Comparison of ENCODE assay signal across 8 cellular contexts in the genomic region with DNA sequence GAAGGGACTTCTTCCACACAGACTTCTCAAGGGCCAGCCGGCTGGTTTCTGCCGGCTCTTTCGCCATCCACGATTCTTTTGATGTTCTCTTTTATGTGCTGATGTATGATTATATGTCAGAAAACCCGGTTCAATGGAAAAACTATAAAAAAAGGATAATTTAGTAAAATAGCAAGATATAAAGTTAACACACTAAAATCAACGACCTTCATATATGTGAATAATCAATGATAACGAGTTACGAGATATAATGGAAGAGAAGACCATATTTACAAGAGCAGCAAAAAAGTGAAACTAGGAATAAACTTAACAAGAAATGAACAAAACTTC. TPM values are rescaled to one million over a fixed set of nuclear protein-coding genes. Genes with fewer than 3 reads are reported as not detected.
DNase-seq lines count a peak whose midpoint lies in the region; ATAC-seq and TF ChIP-seq lines count a peak whose summit lies in the region.

No MANE protein-coding gene starts in this region.

- H3K9me3 Mint-ChIP-seq in naive thymus-derived CD4-positive, alpha-beta T cell, result peaks cover 0 to 7% (median 0%) of the 10 kb centered on the region in 11 donors

- TF ChIP-seq CTCF in AG04449 (IDR thresholded peaks at IDR 0.05; ENCODE audit: insufficient read depth, low read length, missing control alignments) (no peak), dorsolateral prefrontal cortex (IDR thresholded peaks at IDR 0.05 in 54 of 56, conservative IDR thresholded peaks at IDR 0.05 in 2 of 56; ENCODE audit: low read depth in 1 of 56, partially characterized antibody in 56 of 56) (no peak)

- H3K27ac ChIP-seq in dorsolateral prefrontal cortex, result peak overlapping the region in 55 of 59 donors; percentile 3 to 91 (median 76)
- H3K27ac ChIP-seq in naive thymus-derived CD4-positive, alpha-beta T cell (ENCODE audit: low read depth, low read length), result peak overlapping the region; percentile 74

- peaks cover 0 to 37% (median 24%) of the 10 kb centered on the region in 5 donors for H3K27me3 Mint-ChIP-seq in naive thymus-derived CD4-positive, alpha-beta T cell

- H3K27ac Mint-ChIP-seq in naive thymus-derived CD4-positive, alpha-beta T cell, result peak overlapping the region; percentile 77 to 96 (median 93)

- no peak for ATAC-seq in naive thymus-derived CD4-positive, alpha-beta T cell
- ATAC-seq in GM19023 (IDR thresholded peaks at IDR 0.05; ENCODE audit: unreplicated experiment), result no peak
- ATAC-seq in GM18861 (IDR thresholded peaks at IDR 0.05; ENCODE audit: unreplicated experiment), result no peak

- H3K4me1 Mint-ChIP-seq in naive thymus-derived CD4-positive, alpha-beta T cell, result peaks cover 28 to 51% (median 42%) of the 10 kb centered on the region in 7 donors

- peaks cover 0 to 35% (median 25%) of the 10 kb centered on the region in 5 donors for H3K36me3 Mint-ChIP-seq in naive thymus-derived CD4-positive, alpha-beta T cell

- H3K4me3 Mint-ChIP-seq in naive thymus-derived CD4-positive, alpha-beta T cell, result peak overlapping the region; percentile 84 to 96 (median 92)

- H3K27me3 ChIP-seq in MG63, result no peaks in the 10 kb centered on the region
- peaks cover 0 to 3% (median 0%) of the 10 kb centered on the region in 45 donors for H3K27me3 ChIP-seq in dorsolateral prefrontal cortex
- H3K27me3 ChIP-seq in naive thymus-derived CD4-positive, alpha-beta T cell (ENCODE audit: control insufficient read depth in 2 of 2, insufficient read depth in 2 of 2, low read length in 2 of 2), result no peaks in the 10 kb centered on the region

- peak overlapping the region; percentile 97 for H3K4me3 ChIP-seq in AG04449 (ENCODE audit: low read depth, low read length)
- peak overlapping the region; percentile 56 for H3K4me3 ChIP-seq in MG63
- H3K4me3 ChIP-seq in dorsolateral prefrontal cortex, result peak overlapping the region; percentile 62 to 99 (median 88)
- peak overlapping the region; percentile 88 for H3K4me3 ChIP-seq in naive thymus-derived CD4-positive, alpha-beta T cell (ENCODE audit: low read length)

- no peaks in the 10 kb centered on the region for H3K36me3 ChIP-seq in MG63
- H3K36me3 ChIP-seq in naive thymus-derived CD4-positive, alpha-beta T cell (ENCODE audit: control insufficient read depth in 2 of 3, insufficient read depth in 3 of 3, low read length in 3 of 3), result peaks cover 0 to 5% (median 0%) of the 10 kb centered on the region in 3 experiments

- CTCF ChIA-PET in AG04449 (lab: Yijun Ruan, JAX), result no interaction called here
- CTCF ChIA-PET in naive thymus-derived CD4-positive, alpha-beta T cell (lab: Charles Lee), result no interaction called here

- intact Hi-C loops in dorsolateral prefrontal cortex (cut with DNase I), result no loop called here
- intact Hi-C loops in naive thymus-derived CD4-positive, alpha-beta T cell (cut with micrococcal nuclease), result loop anchor here in 1 of 2 donors (5.0 kb wide), 1 partner anchor 498 kb away; no protein-coding TSS in a partner anchor

- POLR2A ChIA-PET in AG04449 (lab: Yijun Ruan, JAX), result no interaction called here
- POLR2A ChIA-PET in naive thymus-derived CD4-positive, alpha-beta T cell (lab: Charles Lee), result interaction anchor here (0.9 to 1.7 kb wide), 2 partner anchors 133 to 143 kb away, joined by 3 to 4 read pairs; a partner anchor contains a TSS

- peaks cover 7 to 30% of the 10 kb centered on the region in 2 donors for H3K4me1 ChIP-seq in naive thymus-derived CD4-positive, alpha-beta T cell (ENCODE audit: control insufficient read depth in 2 of 2, insufficient read depth in 2 of 2, low read length in 2 of 2)

- no peaks in the 10 kb centered on the region for H3K9me3 ChIP-seq in MG63
- H3K9me3 ChIP-seq in naive thymus-derived CD4-positive, alpha-beta T cell (ENCODE audit: control insufficient read depth in 2 of 3, low read length in 3 of 3), result no peaks in the 10 kb centered on the region

- DNase-seq in AG04449 (ENCODE audit: low read depth, low spot score), result no peak
- no peak for DNase-seq in MG63
- DNase-seq in dorsolateral prefrontal cortex, result no peak
- no peak for DNase-seq in naive thymus-derived CD4-positive, alpha-beta T cell
- DNase-seq in GM19238 (ENCODE audit: insufficient read length, low spot score), result no peak
- DNase-seq in activated CD4-positive, alpha-beta T cell treated with anti-CD3 and anti-CD28 coated beads, Interleukin-2, amount 50 U/mL, for 48 hours, result no peak

RNA-seq across cellular contexts. Expression of a gene that starts 0.5 kb away (rescaled TPM):
- total RNA-seq in MG63 (2014; rRNA removed; shearing (Covaris generic); ENCODE audit: low replicate concordance), result 0.64 and 0.95 TPM in 2 replicates
- 10 to 100 TPM in 5 of 120 experiments, 1 to 10 TPM in 115; 5.0 to 10.7 (median 8.0) TPM for total RNA-seq in dorsolateral prefrontal cortex
- 10 to 100 TPM in 1 of 5 experiments, 1 to 10 TPM in 4; 2.9 to 10.3 (median 7.4) TPM for total RNA-seq in naive thymus-derived CD4-positive, alpha-beta T cell
- polyA plus RNA-seq in naive thymus-derived CD4-positive, alpha-beta T cell, result 1 to 10 TPM; 3.2 to 3.8 TPM

RNA-seq across cellular contexts. Expression of a gene that starts 43.2 kb away (rescaled TPM):
- 0.59 and 2.0 TPM in 2 replicates for total RNA-seq in MG63 (2014; rRNA removed; shearing (Covaris generic); ENCODE audit: low replicate concordance)
- total RNA-seq in dorsolateral prefrontal cortex, result 10 to 100 TPM in 13 of 120 experiments, 1 to 10 TPM in 107; 2.8 to 15.4 (median 6.4) TPM
- total RNA-seq in naive thymus-derived CD4-positive, alpha-beta T cell, result 1 to 10 TPM; 1.4 to 3.4 (median 2.4) TPM
- under 1 TPM; 0.26 to 0.92 TPM for polyA plus RNA-seq in naive thymus-derived CD4-positive, alpha-beta T cell

RNA-seq across cellular contexts. Expression of a gene that starts 50.3 kb away (rescaled TPM):
- 0.39 and 1.5 TPM in 2 replicates for total RNA-seq in MG63 (2014; rRNA removed; shearing (Covaris generic); ENCODE audit: low replicate concordance)
- total RNA-seq in dorsolateral prefrontal cortex, result 10 to 100 TPM in 5 of 120 experiments, 1 to 10 TPM in 115; 3.0 to 12.6 (median 6.7) TPM
- total RNA-seq in naive thymus-derived CD4-positive, alpha-beta T cell, result 10 to 100 TPM in 2 of 5 experiments, 1 to 10 TPM in 3; 3.3 to 13.2 (median 5.8) TPM
- 1 to 10 TPM; 3.0 to 3.4 TPM for polyA plus RNA-seq in naive thymus-derived CD4-positive, alpha-beta T cell
